31 cellular contexts compared by ENCODE assay signal in genomic region chr12:30610718-30611117, GRCh38.
"Had no signal": no experiment of that assay in that cellular context is flagged by ENCODE, and none has a peak within 500 bp of the region (broad histone marks: within the 10 kb centered on the region; RNA-seq: fewer than 3 reads in every experiment).

No MANE protein-coding gene starts in this region.

- H3K27me3 Mint-ChIP-seq: activated CD4-positive, alpha-beta memory T cell treated with anti-CD3 and anti-CD28 coated beads for 36 hours; T-helper 17 cell had no signal

- ATAC-seq: activated CD4-positive, alpha-beta T cell treated with anti-CD3 and anti-CD28 coated beads for 36 hours; activated CD8-positive, alpha-beta memory T cell treated with anti-CD3 and anti-CD28 coated beads, Interleukin-2, amount 10 ng/mL, durations not matched to agents 7 days and 5 days; activated CD8-positive, alpha-beta T cell treated with anti-CD3 and anti-CD28 coated beads, Interleukin-2, amount 10 ng/mL, durations not matched to agents 7 days and 5 days; gastroesophageal sphincter; T-helper 17 cell had no signal

- H3K36me3 ChIP-seq: brain microvascular endothelial cell, colonic mucosa, esophagus squamous epithelium, gastroesophageal sphincter, WERI-Rb-1 had no signal

- H3K4me1 ChIP-seq: colonic mucosa, gastroesophageal sphincter had no signal

- H3K27ac Mint-ChIP-seq: activated CD4-positive, alpha-beta memory T cell treated with anti-CD3 and anti-CD28 coated beads for 36 hours; activated CD4-positive, alpha-beta T cell treated with anti-CD3 and anti-CD28 coated beads for 36 hours; activated CD4-positive, alpha-beta T cell treated with anti-CD3 and anti-CD28 coated beads, Interleukin-2, amount 10 ng/mL, durations not matched to agents 24 days and 14 days; activated CD8-positive, alpha-beta memory T cell treated with anti-CD3 and anti-CD28 coated beads, Interleukin-2, amount 10 ng/mL, durations not matched to agents 7 days and 5 days; activated CD8-positive, alpha-beta T cell treated with anti-CD3 and anti-CD28 coated beads, Interleukin-2, amount 10 ng/mL, durations not matched to agents 7 days and 5 days; activated naive CD8-positive, alpha-beta T cell; activated T-helper 1 cell treated with anti-CD3 and anti-CD28 coated beads, Interleukin-12 subunit alpha, Interleukin-12 subunit beta, Interleukin-2, Interleukin-4 antibody, amounts not matched to agents 30 ng/mL and 10 ng/mL and 1 ng/mL, durations not matched to agents 14 hours and 24 hours and 36 hours; activated T-helper 2 cell treated with anti-CD3 and anti-CD28 coated beads, Interferon-gamma antibody, Interleukin-2, Interleukin-4, amounts not matched to agents 10 μg/mL and 5 μg/mL and 100 μg/mL, durations not matched to agents 14 hours and 24 hours and 36 hours; T-helper 17 cell; T-helper 2 cell treated with Interferon-gamma antibody and Interleukin-4, amounts not matched to agents 5 μg/mL and 100 μg/mL, for 36 hours had no signal

- H3K9me3 Mint-ChIP-seq: activated T-helper 2 cell treated with anti-CD3 and anti-CD28 coated beads, Interferon-gamma antibody, Interleukin-2, Interleukin-4, amounts not matched to agents 10 μg/mL and 5 μg/mL and 100 μg/mL, durations not matched to agents 14 hours and 24 hours and 36 hours had no signal

- H3K27ac ChIP-seq: brain microvascular endothelial cell, colonic mucosa, epithelial cell of prostate, esophagus squamous epithelium, gastroesophageal sphincter, WERI-Rb-1 had no signal

- DNase-seq: activated CD4-positive, alpha-beta memory T cell treated with anti-CD3 and anti-CD28 coated beads for 36 hours; activated CD4-positive, alpha-beta T cell treated with anti-CD3 and anti-CD28 coated beads for 36 hours; activated CD4-positive, alpha-beta T cell treated with anti-CD3 and anti-CD28 coated beads, Interleukin-2, amount 10 ng/mL, durations not matched to agents 24 days and 14 days; activated CD4-positive, CD25-positive, alpha-beta regulatory T cell; activated CD4-positive, CD25-positive, alpha-beta regulatory T cell treated with anti-CD3 and anti-CD28 coated beads, Interleukin-2, amount 50 U/mL, for 72 hours; activated CD8-positive, alpha-beta memory T cell treated with anti-CD3 and anti-CD28 coated beads, Interleukin-2, amount 10 ng/mL, durations not matched to agents 7 days and 5 days; activated CD8-positive, alpha-beta memory T cell treated with anti-CD3 and anti-CD28 coated beads, Interleukin-2, amount 50 U/mL, for 4 hours; activated CD8-positive, alpha-beta T cell treated with anti-CD3 and anti-CD28 coated beads, Interleukin-2, amount 10 ng/mL, durations not matched to agents 7 days and 5 days; activated effector memory CD4-positive, alpha-beta T cell treated with anti-CD3 and anti-CD28 coated beads, Interleukin-2, amount 50 U/mL, for 16 hours; activated naive CD4-positive, alpha-beta T cell; activated naive CD4-positive, alpha-beta T cell treated with anti-CD3 and anti-CD28 coated beads, Interleukin-2, amount 50 U/mL, for 16 hours; activated T-cell treated with anti-CD3 and anti-CD28 coated beads, Interleukin-2, amount 50 U/mL, for 1 hour; activated T-cell treated with anti-CD3 and anti-CD28 coated beads, Interleukin-2, amount 50 U/mL, for 48 hours; amniotic stem cell; anterior cingulate cortex; brain microvascular endothelial cell; colonic mucosa; effector CD8-positive, alpha-beta T cell; esophagus squamous epithelium; foreskin melanocyte; SW 1271; T-helper 1 cell; T-helper 17 cell; T1000; WERI-Rb-1 had no signal

- H3K27me3 ChIP-seq: brain microvascular endothelial cell, colonic mucosa, esophagus squamous epithelium, gastroesophageal sphincter had no signal

- H3K9me3 ChIP-seq: colonic mucosa, esophagus squamous epithelium had no signal

- H3K36me3 Mint-ChIP-seq: activated CD8-positive, alpha-beta memory T cell treated with anti-CD3 and anti-CD28 coated beads, Interleukin-2, amount 10 ng/mL, durations not matched to agents 7 days and 5 days had no signal

- H3K4me1 Mint-ChIP-seq: activated CD4-positive, alpha-beta T cell treated with anti-CD3 and anti-CD28 coated beads for 36 hours; activated CD4-positive, alpha-beta T cell treated with anti-CD3 and anti-CD28 coated beads, Interleukin-2, amount 10 ng/mL, durations not matched to agents 24 days and 14 days; activated CD8-positive, alpha-beta memory T cell treated with anti-CD3 and anti-CD28 coated beads, Interleukin-2, amount 10 ng/mL, durations not matched to agents 7 days and 5 days; T-helper 17 cell had no signal

- H3K4me3 Mint-ChIP-seq: activated CD4-positive, alpha-beta memory T cell treated with anti-CD3 and anti-CD28 coated beads for 36 hours; activated CD4-positive, alpha-beta T cell treated with anti-CD3 and anti-CD28 coated beads for 36 hours; activated CD4-positive, alpha-beta T cell treated with anti-CD3 and anti-CD28 coated beads, Interleukin-2, amount 10 ng/mL, durations not matched to agents 24 days and 14 days; activated CD8-positive, alpha-beta memory T cell treated with anti-CD3 and anti-CD28 coated beads, Interleukin-2, amount 10 ng/mL, durations not matched to agents 7 days and 5 days; activated CD8-positive, alpha-beta T cell treated with anti-CD3 and anti-CD28 coated beads, Interleukin-2, amount 10 ng/mL, durations not matched to agents 7 days and 5 days; activated naive CD8-positive, alpha-beta T cell; activated T-helper 1 cell treated with anti-CD3 and anti-CD28 coated beads, Interleukin-12 subunit alpha, Interleukin-12 subunit beta, Interleukin-2, Interleukin-4 antibody, amounts not matched to agents 30 ng/mL and 10 ng/mL and 1 ng/mL, durations not matched to agents 14 hours and 24 hours and 36 hours; T-helper 17 cell; T-helper 2 cell treated with Interferon-gamma antibody and Interleukin-4, amounts not matched to agents 5 μg/mL and 100 μg/mL, for 36 hours had no signal

- H3K4me3 ChIP-seq: colonic mucosa, esophagus squamous epithelium, gastroesophageal sphincter had no signal
